Comparison of ENCODE assay signal across 19 cellular contexts in genomic region chr1:241167121-241167619, GRCh38.
A peak's percentile ranks its signal among the peaks of the same experiment; 100 is the strongest.
DNase-seq lines count a peak whose midpoint lies in the region; ATAC-seq lines count a peak whose summit lies in the region.
"Had no signal": no experiment of that assay in that cellular context is flagged by ENCODE, and none has a peak within 500 bp of the region (broad histone marks: within the 10 kb centered on the region; RNA-seq: fewer than 3 reads in every experiment).

No MANE protein-coding gene starts in this region.

- H3K36me3 Mint-ChIP-seq in activated naive CD4-positive, alpha-beta T cell treated with anti-CD3 and anti-CD28 coated beads, Interleukin-2, amount 50 U/mL, for 72 hours: no peaks in the 10 kb centered on the region
- H3K36me3 Mint-ChIP-seq: CD8-positive, alpha-beta memory T cell; stimulated activated naive B cell treated with anti-CD40 and anti-IgM and Interleukin-4, amounts not matched to agents 10 μg/mL and 1 μg/mL and 100 μg/mL, for 72 hours had no signal

- peaks cover 15 to 17% of the 10 kb centered on the region in 2 donors for H3K9me3 Mint-ChIP-seq in activated naive CD4-positive, alpha-beta T cell treated with anti-CD3 and anti-CD28 coated beads, Interleukin-2, amount 50 U/mL, for 72 hours

- H3K27ac Mint-ChIP-seq in activated naive CD4-positive, alpha-beta T cell treated with anti-CD3 and anti-CD28 coated beads, Interleukin-2, amount 50 U/mL, for 72 hours: no peak overlapping the region
- H3K27ac Mint-ChIP-seq: activated T-cell treated with anti-CD3 and anti-CD28 coated beads, Interleukin-2, amount 50 U/mL, for 72 hours; CD8-positive, alpha-beta memory T cell; stimulated activated naive B cell treated with anti-CD40 and anti-IgM and Interleukin-4, amounts not matched to agents 10 μg/mL and 1 μg/mL and 100 μg/mL, for 72 hours had no signal

- ATAC-seq in activated naive CD4-positive, alpha-beta T cell treated with anti-CD3 and anti-CD28 coated beads, Interleukin-2, amount 50 U/mL, for 72 hours: no peak
- no peak for ATAC-seq in HG03442 (IDR thresholded peaks at IDR 0.05; ENCODE audit: unreplicated experiment)
- ATAC-seq: activated T-cell treated with anti-CD3 and anti-CD28 coated beads, Interleukin-2, amount 50 U/mL, for 72 hours; right cardiac atrium; stimulated activated naive B cell treated with anti-CD40 and anti-IgM and Interleukin-4, amounts not matched to agents 10 μg/mL and 1 μg/mL and 100 μg/mL, for 72 hours had no signal

- DNase-seq in NCI-H1436 (lab: John Stamatoyannopoulos, UW) (peak; percentile 35), NCI-H1436 treated with DMSO at 0.1 percent for 48 hours (lab: John Stamatoyannopoulos, UW) (no peak), HS-27A (ENCODE audit: low read depth) (peak; percentile 12), NCI-H2107 treated with DMSO at 0.1 percent for 48 hours (lab: John Stamatoyannopoulos, UW; ENCODE audit: unreplicated experiment) (peak; percentile 34), SHP77 (lab: John Stamatoyannopoulos, UW) (peak; percentile 75 to 77), NK-92 (lab: John Stamatoyannopoulos, UW; ENCODE audit: unreplicated experiment) (no peak)
- no peak for DNase-seq in activated naive CD4-positive, alpha-beta T cell treated with anti-CD3 and anti-CD28 coated beads, Interleukin-2, amount 50 U/mL, for 72 hours (ENCODE audit: low spot score in 2 of 2)
- DNase-seq: activated CD4-positive, alpha-beta T cell treated with anti-CD3 and anti-CD28 coated beads for 48 hours; activated naive CD4-positive, alpha-beta T cell treated with Interleukin-2 at 50 U/mL for 16 hours; activated T-cell treated with anti-CD3 and anti-CD28 coated beads, Interleukin-2, amount 50 U/mL, for 72 hours; brain microvascular endothelial cell; CD8-positive, alpha-beta memory T cell; MG63; Peyer's patch; right cardiac atrium; stimulated activated CD4-positive, alpha-beta T cell treated with anti-CD3 and anti-CD28 coated beads, Interleukin-12 subunit alpha, Interleukin-12 subunit beta, amount 100 ng/mL, for 4 hours; stimulated activated CD4-positive, alpha-beta T cell treated with anti-CD3 and anti-CD28 coated beads, Interleukin-4, amount 100 ng/mL, for 24 hours; stimulated activated naive B cell treated with anti-CD40 and anti-IgM and Interleukin-4, amounts not matched to agents 10 μg/mL and 1 μg/mL and 100 μg/mL, for 72 hours had no signal

Comparison
In these comparisons a context has a peak if more than half of its experiments do, and no peak if none do; other contexts are left out.
1. DNase-seq: peak in NCI-H1436 (single experiment), HS-27A (single experiment), NCI-H2107 treated with DMSO at 0.1 percent for 48 hours (single experiment) and SHP77 (2 of 2); none in NCI-H1436 treated with DMSO at 0.1 percent for 48 hours (single experiment), activated naive CD4-positive, alpha-beta T cell treated with anti-CD3 and anti-CD28 coated beads, Interleukin-2, amount 50 U/mL, for 72 hours (0 of 2) and NK-92 (single experiment).